ENCODE assay signal across 8 cellular contexts in the genomic region with DNA sequence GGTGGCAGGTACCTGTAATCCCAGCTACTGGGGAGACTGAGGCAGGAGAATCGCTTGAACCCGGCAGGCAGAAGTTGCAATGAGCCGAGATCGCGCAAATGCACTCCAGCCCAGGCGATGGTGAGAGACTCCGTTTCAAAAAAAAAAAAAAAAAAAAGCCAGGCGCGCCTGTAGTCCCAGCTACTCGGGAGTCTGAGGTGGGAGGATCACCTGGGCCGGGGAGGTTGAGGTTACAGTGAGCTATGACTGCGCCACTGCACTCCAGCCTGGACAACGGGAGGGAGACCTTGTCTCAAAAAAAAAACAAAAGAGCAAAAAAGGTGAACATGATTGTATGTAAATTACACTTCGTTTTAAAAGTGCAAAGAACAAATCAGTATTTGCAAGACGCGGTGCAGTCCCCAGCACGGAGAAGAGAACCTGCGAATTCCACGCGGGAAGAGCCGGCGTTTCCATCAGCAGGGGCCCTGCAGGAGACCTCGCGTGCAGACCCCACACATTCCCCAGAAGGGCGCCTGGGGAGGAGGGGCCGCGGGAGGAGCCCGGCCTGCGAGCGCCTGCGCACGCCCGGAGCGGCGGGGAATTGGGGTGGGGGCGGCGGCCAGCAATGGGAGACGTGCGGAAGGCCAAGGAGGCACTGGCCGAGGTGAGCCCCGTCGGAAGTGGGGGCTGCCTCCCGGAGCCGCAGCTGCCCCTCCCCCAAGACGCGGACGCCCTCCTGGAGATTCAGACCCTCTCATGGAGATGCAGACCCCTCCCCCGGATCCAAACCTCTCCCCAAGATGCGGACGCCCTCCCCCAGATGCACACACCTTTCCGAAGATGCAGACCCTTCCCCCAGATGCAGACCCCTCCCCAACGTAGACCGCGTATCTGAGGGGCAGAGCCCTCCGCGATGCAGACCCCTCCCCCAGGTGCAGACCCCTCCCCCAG. TPM values are rescaled to one million over a fixed set of nuclear protein-coding genes. Genes with fewer than 3 reads are reported as not detected.
DNase-seq lines count a peak whose midpoint lies in the region; ATAC-seq and TF ChIP-seq lines count a peak whose summit lies in the region.

No MANE protein-coding gene starts in this region.

- H3K4me1 Mint-ChIP-seq in activated naive CD4-positive, alpha-beta T cell treated with anti-CD3 and anti-CD28 coated beads for 36 hours (ENCODE audit: low read depth): peaks cover 55% of the 10 kb centered on the region

- intact Hi-C loops in activated naive CD4-positive, alpha-beta T cell treated with anti-CD3 and anti-CD28 coated beads for 36 hours (cut with micrococcal nuclease): loop anchor here (1.0 to 10.0 kb wide), 5 partner anchors 17 to 667 kb away; a partner anchor contains a TSS

- WGBS in iPS DF 6.9 (ENCODE audit: insufficient coverage, insufficient read length): no CpG with 5 or more reads among the region's 56 CpGs
- WGBS in smooth muscle cell (ENCODE audit: low lambda C conversion rate): 18% methylated on average over 40 of the region's 56 CpGs

- H3K4me1 ChIP-seq in iPS DF 6.9 (ENCODE audit: control insufficient read depth, insufficient read depth, low read length) (peaks cover 1% of the 10 kb centered on the region), smooth muscle cell (ENCODE audit: low read depth) (peaks cover 12% of the 10 kb centered on the region)

- peak overlapping the region; percentile 91 for H3K4me2 ChIP-seq in smooth muscle cell

- no peak for TF ChIP-seq CTCF in smooth muscle cell (IDR thresholded peaks at IDR 0.05; ENCODE audit: borderline replicate concordance, insufficient read depth, poor library complexity, severe bottlenecking)

- DNase-seq in NCI-H1694 (lab: John Stamatoyannopoulos, UW): peak; percentile 42
- DNase-seq in activated naive CD4-positive, alpha-beta T cell treated with anti-CD3 and anti-CD28 coated beads for 36 hours: peak; percentile 29
- no peak for DNase-seq in iPS DF 6.9 (ENCODE audit: low read depth, low spot score)
- DNase-seq in smooth muscle cell (lab: John Stamatoyannopoulos, UW; ENCODE audit: unreplicated experiment): peak; percentile 31
- DNase-seq in LoVo (ENCODE audit: low spot score): no peak
- DNase-seq in foreskin melanocyte: no peak

- no peak overlapping the region for H2AFZ ChIP-seq in smooth muscle cell (ENCODE audit: low read depth)

- H3K27me3 Mint-ChIP-seq in activated naive CD4-positive, alpha-beta T cell treated with anti-CD3 and anti-CD28 coated beads for 36 hours (ENCODE audit: low read depth): peaks cover 5% of the 10 kb centered on the region

- H3K36me3 ChIP-seq in iPS DF 6.9 (ENCODE audit: control insufficient read depth, insufficient read depth, low read length) (no peaks in the 10 kb centered on the region; the same call in 1 of the 2 replicates), smooth muscle cell (ENCODE audit: low read depth) (no peaks in the 10 kb centered on the region)

- H3K79me2 ChIP-seq in smooth muscle cell (ENCODE audit: low read depth): peaks cover 39% of the 10 kb centered on the region

- H3K9me3 ChIP-seq in iPS DF 6.9 (ENCODE audit: control insufficient read depth, insufficient read depth, low read length) (no peaks in the 10 kb centered on the region), smooth muscle cell (replicated peaks; ENCODE audit: low read depth) (no peaks in the 10 kb centered on the region)

- H3K9ac ChIP-seq in smooth muscle cell (ENCODE audit: low read depth): peak overlapping the region; percentile 64

- H3K4me3 ChIP-seq in GM08714 (ENCODE audit: low read length): peak overlapping the region; percentile 76
- peak overlapping the region; percentile 72; the same call in 1 of the 2 replicates for H3K4me3 ChIP-seq in iPS DF 6.9 (ENCODE audit: low read length)
- H3K4me3 ChIP-seq in smooth muscle cell: peak overlapping the region; percentile 83

- CTCF ChIA-PET in activated naive CD4-positive, alpha-beta T cell treated with anti-CD3 and anti-CD28 coated beads for 36 hours (lab: Charles Lee): interaction anchor here (0.5 to 1.9 kb wide), 2 partner anchors 16 to 58 kb away, joined by 3 to 9 read pairs; a partner anchor contains a TSS

- no peaks in the 10 kb centered on the region for H3K9me3 Mint-ChIP-seq in activated naive CD4-positive, alpha-beta T cell treated with anti-CD3 and anti-CD28 coated beads for 36 hours

- peaks cover 9% of the 10 kb centered on the region for H3K36me3 Mint-ChIP-seq in activated naive CD4-positive, alpha-beta T cell treated with anti-CD3 and anti-CD28 coated beads for 36 hours (ENCODE audit: low read depth)

- no peak for ATAC-seq in HG03175 (IDR thresholded peaks at IDR 0.05; ENCODE audit: unreplicated experiment)

- H3K27ac ChIP-seq in iPS DF 6.9 (ENCODE audit: low read length): no peak overlapping the region
- peak overlapping the region; percentile 32 for H3K27ac ChIP-seq in smooth muscle cell (ENCODE audit: low read depth)

- peaks cover 15% of the 10 kb centered on the region for H3F3A ChIP-seq in smooth muscle cell (ENCODE audit: low read depth)

- H4K20me1 ChIP-seq in smooth muscle cell (ENCODE audit: low read depth): peaks cover 36% of the 10 kb centered on the region

- H3K27me3 ChIP-seq in iPS DF 6.9 (ENCODE audit: control insufficient read depth, insufficient read depth, low read length): no peaks in the 10 kb centered on the region
- H3K27me3 ChIP-seq in smooth muscle cell (ENCODE audit: low read depth): no peaks in the 10 kb centered on the region

- no peak overlapping the region for H3K27ac Mint-ChIP-seq in activated naive CD4-positive, alpha-beta T cell treated with anti-CD3 and anti-CD28 coated beads for 36 hours

- H3K4me3 Mint-ChIP-seq in activated naive CD4-positive, alpha-beta T cell treated with anti-CD3 and anti-CD28 coated beads for 36 hours: peak overlapping the region; percentile 81

RNA-seq across cellular contexts. Expression of a gene that starts 16.7 kb away (rescaled TPM):
- 10 to 100 TPM; 67.8 to 74.4 TPM for total RNA-seq in activated naive CD4-positive, alpha-beta T cell treated with anti-CD3 and anti-CD28 coated beads for 36 hours
- 55.4 and 90.3 TPM in 2 replicates for total RNA-seq in smooth muscle cell
- 50.7 and 70.6 TPM in 2 replicates for polyA plus RNA-seq in smooth muscle cell

Comparison
In these comparisons a context has a peak if more than half of its experiments do, and no peak if none do; other contexts are left out.
1. DNase-seq: peak in NCI-H1694 (single experiment), activated naive CD4-positive, alpha-beta T cell treated with anti-CD3 and anti-CD28 coated beads for 36 hours (single experiment) and smooth muscle cell (single experiment); none in iPS DF 6.9 (single experiment), LoVo (single experiment) and foreskin melanocyte (single experiment).
2. Peak in every context shown above with its lines, with median percentiles within 50 percentile points of each other: H3K4me3 ChIP-seq.